In the genomic region with DNA sequence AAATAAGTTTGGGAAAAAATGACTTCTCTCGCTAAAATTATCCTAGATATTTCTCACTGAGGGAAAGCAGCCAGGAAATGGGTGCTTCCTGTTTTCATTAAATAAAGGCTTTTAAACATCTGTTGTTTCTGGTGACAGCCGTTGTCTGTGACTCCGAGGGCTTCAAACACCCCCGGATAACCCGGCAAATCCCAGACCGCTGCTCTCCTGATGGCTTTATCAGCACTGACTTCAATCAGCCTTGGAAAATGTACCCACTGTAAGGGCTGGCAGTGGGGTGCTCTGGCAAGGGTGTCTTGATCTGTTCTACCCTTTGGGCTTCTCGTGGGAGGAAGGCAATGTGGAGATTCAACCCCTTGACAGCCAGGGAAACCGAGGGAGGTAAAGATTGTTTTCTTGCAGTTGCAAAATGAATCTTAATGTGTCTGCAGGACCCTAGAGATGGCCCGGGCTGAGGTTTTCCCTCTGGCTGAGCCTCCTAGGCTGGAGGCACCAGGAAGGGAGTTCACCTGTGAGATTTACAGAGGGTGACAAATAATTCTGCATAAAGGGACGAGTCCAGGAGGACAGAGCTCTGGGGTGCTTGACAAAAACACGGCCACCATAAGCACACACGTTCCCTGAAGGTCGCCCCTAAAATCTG, we compare ENCODE assay signal across 1 cellular context.
TF ChIP-seq lines count a peak whose summit lies in the region.

No MANE protein-coding gene starts in this region.

TF ChIP-seq in IMR-90, 13 proteins besides CTCF, POLR2A, EP300 and RAD21 (continued from another document):
- TF ChIP-seq MAFK (IDR thresholded peaks at IDR 0.05; ENCODE audit: low read depth, low read length) (no peak), CHD1 (IDR thresholded peaks at IDR 0.05; ENCODE audit: low read depth, low read length) (no peak), NFE2L2 (IDR thresholded peaks at IDR 0.05; ENCODE audit: low read depth, low read length) (no peak), MXI1 (IDR thresholded peaks at IDR 0.05; ENCODE audit: borderline replicate concordance, low read depth, low read length) (no peak), RCOR1 (IDR thresholded peaks at IDR 0.05; ENCODE audit: insufficient replicate concordance, low read length) (no peak), SMC3 (IDR thresholded peaks at IDR 0.05; ENCODE audit: low read depth, low read length) (no peak), FOS (IDR thresholded peaks at IDR 0.05; ENCODE audit: low read depth, low read length) (no peak)
- TF ChIP-seq, protein P1, sequence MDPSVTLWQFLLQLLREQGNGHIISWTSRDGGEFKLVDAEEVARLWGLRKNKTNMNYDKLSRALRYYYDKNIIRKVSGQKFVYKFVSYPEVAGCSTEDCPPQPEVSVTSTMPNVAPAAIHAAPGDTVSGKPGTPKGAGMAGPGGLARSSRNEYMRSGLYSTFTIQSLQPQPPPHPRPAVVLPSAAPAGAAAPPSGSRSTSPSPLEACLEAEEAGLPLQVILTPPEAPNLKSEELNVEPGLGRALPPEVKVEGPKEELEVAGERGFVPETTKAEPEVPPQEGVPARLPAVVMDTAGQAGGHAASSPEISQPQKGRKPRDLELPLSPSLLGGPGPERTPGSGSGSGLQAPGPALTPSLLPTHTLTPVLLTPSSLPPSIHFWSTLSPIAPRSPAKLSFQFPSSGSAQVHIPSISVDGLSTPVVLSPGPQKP (IDR thresholded peaks at IDR 0.05; ENCODE audit: borderline replicate concordance, low read depth, low read length): no peak
- TF ChIP-seq, protein P2, sequence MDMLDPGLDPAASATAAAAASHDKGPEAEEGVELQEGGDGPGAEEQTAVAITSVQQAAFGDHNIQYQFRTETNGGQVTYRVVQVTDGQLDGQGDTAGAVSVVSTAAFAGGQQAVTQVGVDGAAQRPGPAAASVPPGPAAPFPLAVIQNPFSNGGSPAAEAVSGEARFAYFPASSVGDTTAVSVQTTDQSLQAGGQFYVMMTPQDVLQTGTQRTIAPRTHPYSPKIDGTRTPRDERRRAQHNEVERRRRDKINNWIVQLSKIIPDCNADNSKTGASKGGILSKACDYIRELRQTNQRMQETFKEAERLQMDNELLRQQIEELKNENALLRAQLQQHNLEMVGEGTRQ (IDR thresholded peaks at IDR 0.05; ENCODE audit: low read depth, low read length): no peak
